Comparison of ENCODE assay signal across 8 cellular contexts in genomic region chr15:101121511-101122090, GRCh38.
A peak's percentile ranks its signal among the peaks of the same experiment; 100 is the strongest.
DNase-seq lines count a peak whose midpoint lies in the region; ATAC-seq, FAIRE-seq and TF ChIP-seq lines count a peak whose summit lies in the region.

No MANE protein-coding gene starts in this region.

- no peaks in the 10 kb centered on the region for H3K9me3 ChIP-seq in transverse colon

- H3K4me2 ChIP-seq in KMS-11, result peak overlapping the region; percentile 98

- ATAC-seq in GM19452 (IDR thresholded peaks at IDR 0.05; ENCODE audit: unreplicated experiment), result peak; percentile 61
- peak; percentile 45 for ATAC-seq in activated CD8-positive, alpha-beta T cell treated with anti-CD3 and anti-CD28 coated beads for 36 hours
- peak; percentile 68 to 86 (median 79) for ATAC-seq in natural killer cell

- TF ChIP-seq EP300 in transverse colon (IDR thresholded peaks at IDR 0.05; ENCODE audit: low read depth), result no peak

- in situ Hi-C loops in transverse colon (cut with MboI; ENCODE audit: low pct_ligation_motif_present in 1 of 4, low pct_unique_long_range_greater_than_20kb in 1 of 4, low sequenced_read_pairs in 3 of 4), result no loop called here

- H3K79me2 ChIP-seq in KMS-11 (ENCODE audit: insufficient read depth, low read depth), result 0 out of 2 replicates have a peak, but pooled peaks cover 6% of the 10 kb centered on the region

- no peak for FAIRE-seq in H54 (lab: Jason Lieb, UNC)

- intact Hi-C loops in activated CD8-positive, alpha-beta T cell treated with anti-CD3 and anti-CD28 coated beads for 36 hours (cut with micrococcal nuclease), result no loop called here
- intact Hi-C loops in natural killer cell (cut with micrococcal nuclease), result no loop called here
- intact Hi-C loops in transverse colon (cut with DNase I; ENCODE audit: low total_unique reads), result loop anchor here (10.0 kb wide), 1 partner anchor 123 kb away; no protein-coding TSS in a partner anchor

- no peak for TF ChIP-seq POLR2A in transverse colon (IDR thresholded peaks at IDR 0.05)
- TF ChIP-seq POLR2A in H54 (IDR thresholded peaks at IDR 0.05; ENCODE audit: low read depth, low read length), result no peak

- H3K4me3 ChIP-seq in KMS-11 (IDR thresholded peaks at IDR 0.05; ENCODE audit: insufficient read depth, low read depth, low read length) (no peak overlapping the region), fibroblast of mammary gland (ENCODE audit: control insufficient read depth, low read depth, low read length) (no peak overlapping the region), transverse colon (peak overlapping the region in 1 of 4 donors; percentile 2)

- peak overlapping the region; percentile 91 for H2AFZ ChIP-seq in KMS-11 (ENCODE audit: low read depth)

- H3K4me1 Mint-ChIP-seq in activated CD8-positive, alpha-beta T cell treated with anti-CD3 and anti-CD28 coated beads for 36 hours (ENCODE audit: low read depth), result peaks cover 40% of the 10 kb centered on the region
- peaks cover 48 to 49% of the 10 kb centered on the region in 2 donors for H3K4me1 Mint-ChIP-seq in natural killer cell

- no peaks in the 10 kb centered on the region for H3K27me3 Mint-ChIP-seq in activated CD8-positive, alpha-beta T cell treated with anti-CD3 and anti-CD28 coated beads for 36 hours
- no peaks in the 10 kb centered on the region for H3K27me3 Mint-ChIP-seq in natural killer cell (ENCODE audit: low read depth in 2 of 2)

- 0 to 15% methylated on average over 1 to 23 of the region's 26 CpGs for WGBS in transverse colon (ENCODE audit: low coverage in 1 of 2), 2 donors

- no peak overlapping the region for H3K4me3 Mint-ChIP-seq in activated CD8-positive, alpha-beta T cell treated with anti-CD3 and anti-CD28 coated beads for 36 hours
- H3K4me3 Mint-ChIP-seq in natural killer cell, result peak overlapping the region; percentile 63

- H3K27me3 ChIP-seq in KMS-11 (ENCODE audit: insufficient read depth, low read depth), result no peaks in the 10 kb centered on the region
- no peaks in the 10 kb centered on the region for H3K27me3 ChIP-seq in transverse colon

- H3K36me3 ChIP-seq in KMS-11 (ENCODE audit: insufficient read depth) (no peaks in the 10 kb centered on the region), transverse colon (no peaks in the 10 kb centered on the region)

- no peak; the same call in 1 of the 2 replicates for TF ChIP-seq CTCF in KMS-11 (conservative IDR thresholded peaks at IDR 0.05; ENCODE audit: low read depth, low read length)
- no peak for TF ChIP-seq CTCF in activated CD8-positive, alpha-beta T cell treated with anti-CD3 and anti-CD28 coated beads for 36 hours (IDR thresholded peaks at IDR 0.05)
- TF ChIP-seq CTCF in fibroblast of mammary gland (conservative IDR thresholded peaks at IDR 0.05; ENCODE audit: control insufficient read depth, insufficient read depth, low read depth, low read length), result peak; percentile 13
- TF ChIP-seq CTCF in natural killer cell (IDR thresholded peaks at IDR 0.05), result peak; percentile 7
- TF ChIP-seq CTCF in transverse colon (IDR thresholded peaks at IDR 0.05), result peak in 1 of 5 experiments; percentile 8

- peak; percentile 49 for DNase-seq in AG08395 (ENCODE audit: low spot score)
- peak; percentile 40 for DNase-seq in activated CD8-positive, alpha-beta T cell treated with anti-CD3 and anti-CD28 coated beads for 36 hours
- peak; percentile 57 for DNase-seq in fibroblast of mammary gland (ENCODE audit: low read depth)
- peak; percentile 33 for DNase-seq in natural killer cell
- peak; percentile 71 for DNase-seq in transverse colon
- no peak for DNase-seq in H54 (ENCODE audit: insufficient read length, low spot score)

- H3K4me1 ChIP-seq in KMS-11 (ENCODE audit: low read depth, poor library complexity, severe bottlenecking) (peaks cover 67% of the 10 kb centered on the region), transverse colon (peaks cover 0 to 23% (median 12%) of the 10 kb centered on the region in 4 donors)

- POLR2A ChIA-PET in activated CD8-positive, alpha-beta T cell treated with anti-CD3 and anti-CD28 coated beads for 36 hours (lab: Charles Lee), result no interaction called here

- peak overlapping the region; percentile 58 for H3K27ac ChIP-seq in KMS-11
- H3K27ac ChIP-seq in transverse colon, result peak overlapping the region; percentile 48 to 71 (median 59)

- no peaks in the 10 kb centered on the region for H3K36me3 Mint-ChIP-seq in activated CD8-positive, alpha-beta T cell treated with anti-CD3 and anti-CD28 coated beads for 36 hours (ENCODE audit: low read depth)
- no peaks in the 10 kb centered on the region for H3K36me3 Mint-ChIP-seq in natural killer cell

- H3K27ac Mint-ChIP-seq in activated CD8-positive, alpha-beta T cell treated with anti-CD3 and anti-CD28 coated beads for 36 hours, result peak overlapping the region; percentile 56
- peak overlapping the region in 1 of 2 donors; percentile 76 for H3K27ac Mint-ChIP-seq in natural killer cell

- H3K9me3 Mint-ChIP-seq in activated CD8-positive, alpha-beta T cell treated with anti-CD3 and anti-CD28 coated beads for 36 hours, result no peaks in the 10 kb centered on the region
- H3K9me3 Mint-ChIP-seq in natural killer cell, result no peaks in the 10 kb centered on the region

- peak overlapping the region; percentile 68 for H3K9ac ChIP-seq in KMS-11

- CTCF ChIA-PET in activated CD8-positive, alpha-beta T cell treated with anti-CD3 and anti-CD28 coated beads for 36 hours (lab: Charles Lee), result interaction anchor here (0.8 to 1.3 kb wide), 4 partner anchors 11 to 137 kb away, joined by 3 to 5 read pairs (median 3); no protein-coding TSS in a partner anchor

- no peaks in the 10 kb centered on the region for H4K20me1 ChIP-seq in KMS-11 (ENCODE audit: insufficient read depth)

Comparison
In these comparisons a context has a peak if more than half of its experiments do, and no peak if none do; other contexts are left out.
1. CTCF ChIP-seq: peak in fibroblast of mammary gland (single experiment) and natural killer cell (single experiment); none in KMS-11 (single experiment) and activated CD8-positive, alpha-beta T cell treated with anti-CD3 and anti-CD28 coated beads for 36 hours (single experiment).
2. Peak in every context shown above with its lines, with median percentiles within 50 percentile points of each other: ATAC-seq.